Comparison of ENCODE assay signal across 23 cellular contexts in genomic region chr1:71882241-71883036, GRCh38.
A peak's percentile ranks its signal among the peaks of the same experiment; 100 is the strongest.
DNase-seq lines count a peak whose midpoint lies in the region; ATAC-seq and TF ChIP-seq lines count a peak whose summit lies in the region.
"Had no signal": no experiment of that assay in that cellular context is flagged by ENCODE, and none has a peak within 500 bp of the region (broad histone marks: within the 10 kb centered on the region; RNA-seq: fewer than 3 reads in every experiment).

No MANE protein-coding gene starts in this region.

- H3K27ac Mint-ChIP-seq in nephron: peak overlapping the region; percentile 7 to 38 (median 16)
- H3K27ac Mint-ChIP-seq: activated naive CD8-positive, alpha-beta T cell treated with anti-CD3 and anti-CD28 coated beads for 36 hours; activated T-cell treated with anti-CD3 and anti-CD28 coated beads, Interleukin-2, amount 50 U/mL, for 24 hours; CD4-positive, CD25-positive, alpha-beta regulatory T cell had no signal

- BruUV-seq in PC-3 (replicated peaks; lab: Mats Ljungman, UMichigan): no TSS peak

- no peaks in the 10 kb centered on the region for H3K27me3 ChIP-seq in Loucy (ENCODE audit: insufficient read depth, low read length, poor library complexity, severe bottlenecking)
- H3K27me3 ChIP-seq in PC-3 (ENCODE audit: low read length): no peaks in the 10 kb centered on the region
- H3K27me3 ChIP-seq in right cardiac atrium (ENCODE audit: control insufficient read depth, insufficient read depth): no peaks in the 10 kb centered on the region
- H3K27me3 ChIP-seq: hepatocyte, right lobe of liver, tibial artery had no signal

- H4K20me1 ChIP-seq in Loucy (ENCODE audit: insufficient read depth, low read length, poor library complexity, severe bottlenecking) (no peaks in the 10 kb centered on the region), PC-3 (ENCODE audit: low read length) (no peaks in the 10 kb centered on the region)

- H3K4me3 ChIP-seq in Loucy (ENCODE audit: low read length, poor library complexity, severe bottlenecking) (peak overlapping the region; percentile 61), PC-3 (ENCODE audit: low read length) (no peak overlapping the region), right cardiac atrium (ENCODE audit: low read length) (no peak overlapping the region)
- H3K4me3 ChIP-seq: HAP-1, hepatocyte, right lobe of liver, tibial artery had no signal

- CTCF ChIA-PET in PC-3 (lab: Charles Lee): no interaction called here

- peaks cover 12% of the 10 kb centered on the region for H3K4me1 Mint-ChIP-seq in nephron
- H3K4me1 Mint-ChIP-seq: activated naive CD8-positive, alpha-beta T cell treated with anti-CD3 and anti-CD28 coated beads for 36 hours; CD4-positive, CD25-positive, alpha-beta regulatory T cell had no signal

- H3K9me2 ChIP-seq in Loucy (replicated peaks; ENCODE audit: low read depth, low read length) (no peaks in the 10 kb centered on the region), PC-3 (replicated peaks; ENCODE audit: low read length) (no peaks in the 10 kb centered on the region)

- H3K36me3 ChIP-seq in Loucy (ENCODE audit: insufficient read depth, low read length) (no peaks in the 10 kb centered on the region), PC-3 (ENCODE audit: low read depth, low read length) (no peaks in the 10 kb centered on the region)
- H3K36me3 ChIP-seq: HAP-1, right lobe of liver, tibial artery had no signal

- no peaks in the 10 kb centered on the region for H3K9me3 Mint-ChIP-seq in nephron
- H3K9me3 Mint-ChIP-seq: activated naive CD8-positive, alpha-beta T cell treated with anti-CD3 and anti-CD28 coated beads for 36 hours had no signal

- intact Hi-C loops in PC-3 (cut with micrococcal nuclease) (no loop called here), right cardiac atrium (cut with DNase I) (no loop called here)

- H3K9ac ChIP-seq in Loucy (ENCODE audit: low read depth, low read length, poor library complexity, severe bottlenecking) (peak overlapping the region; percentile 80), PC-3 (ENCODE audit: low read length) (no peak overlapping the region)

- H3F3A ChIP-seq in Loucy (ENCODE audit: low read depth) (peaks cover 19% of the 10 kb centered on the region), PC-3 (ENCODE audit: low read length, unreplicated experiment) (no peaks in the 10 kb centered on the region)

- H3K4me1 ChIP-seq in Loucy (ENCODE audit: insufficient read depth, low read length, poor library complexity, severe bottlenecking): peaks cover 76% of the 10 kb centered on the region
- H3K4me1 ChIP-seq in PC-3 (ENCODE audit: insufficient read depth, low read length): no peaks in the 10 kb centered on the region
- no peaks in the 10 kb centered on the region for H3K4me1 ChIP-seq in right cardiac atrium (ENCODE audit: control insufficient read depth, insufficient read depth, low read length)
- H3K4me1 ChIP-seq: HAP-1, right lobe of liver had no signal

- WGBS in right cardiac atrium: 33% methylated on average over 5 of the region's 5 CpGs

- peak; percentile 83 for ATAC-seq in PC-3
- no peak for ATAC-seq in left lobe of liver
- ATAC-seq in right cardiac atrium: no peak
- ATAC-seq: HepG2, right lobe of liver had no signal

- peak overlapping the region; percentile 2; the same call in 1 of the 2 replicates for H2AFZ ChIP-seq in Loucy (ENCODE audit: low read length)
- H2AFZ ChIP-seq in PC-3 (ENCODE audit: low read length): no peak overlapping the region
- H2AFZ ChIP-seq: hepatocyte had no signal

- no peak overlapping the region for H3K27ac ChIP-seq in PC-3 (ENCODE audit: low read length)
- H3K27ac ChIP-seq in right cardiac atrium (ENCODE audit: low read length): no peak overlapping the region
- H3K27ac ChIP-seq: 22Rv1, hepatocyte, right lobe of liver, tibial artery had no signal

- POLR2A ChIA-PET in PC-3 (lab: Charles Lee; ENCODE audit: unreplicated experiment): interaction anchor here (0.7 kb wide), 1 partner anchor 61 kb away, joined by 3 read pairs; no protein-coding TSS in a partner anchor

- H3K9me3 ChIP-seq in Loucy (ENCODE audit: insufficient read depth, low read depth, low read length) (no peaks in the 10 kb centered on the region), PC-3 (ENCODE audit: low read length) (no peaks in the 10 kb centered on the region), right cardiac atrium (ENCODE audit: control insufficient read depth, low read length) (no peaks in the 10 kb centered on the region)
- H3K9me3 ChIP-seq: HAP-1, right lobe of liver, tibial artery had no signal

- no peaks in the 10 kb centered on the region for H3K36me3 Mint-ChIP-seq in nephron (ENCODE audit: low read depth)
- H3K36me3 Mint-ChIP-seq: activated naive CD8-positive, alpha-beta T cell treated with anti-CD3 and anti-CD28 coated beads for 36 hours; CD4-positive, CD25-positive, alpha-beta regulatory T cell had no signal

- H3K79me2 ChIP-seq in Loucy (ENCODE audit: insufficient read depth, low read length): no peaks in the 10 kb centered on the region
- no peaks in the 10 kb centered on the region for H3K79me2 ChIP-seq in PC-3 (ENCODE audit: low read length)
- H3K79me2 ChIP-seq: hepatocyte had no signal

- H3K4me2 ChIP-seq in Loucy (ENCODE audit: low read depth, low read length, poor library complexity, severe bottlenecking) (peak overlapping the region; percentile 83), PC-3 (ENCODE audit: low read length) (no peak overlapping the region)
- H3K4me2 ChIP-seq: hepatocyte had no signal

- TF ChIP-seq CTCF in Loucy (conservative IDR thresholded peaks at IDR 0.05; ENCODE audit: low read length) (no peak), PC-3 (conservative IDR thresholded peaks at IDR 0.05; ENCODE audit: low read depth, low read length) (no peak), nephron (IDR thresholded peaks at IDR 0.05; ENCODE audit: unreplicated experiment in 3 of 3) (no peak)

- H3K4me3 Mint-ChIP-seq in nephron: no peak overlapping the region
- H3K4me3 Mint-ChIP-seq: activated naive CD8-positive, alpha-beta T cell treated with anti-CD3 and anti-CD28 coated beads for 36 hours; activated T-cell treated with anti-CD3 and anti-CD28 coated beads, Interleukin-2, amount 50 U/mL, for 24 hours; CD4-positive, CD25-positive, alpha-beta regulatory T cell had no signal

- DNase-seq in DMS79 treated with DMSO at 0.1 percent for 48 hours (lab: John Stamatoyannopoulos, UW): peak; percentile 15
- no peak for DNase-seq in DMS79 (lab: John Stamatoyannopoulos, UW)
- peak; percentile 10 for DNase-seq in PC-3
- no peak for DNase-seq in left lobe of liver (ENCODE audit: low spot score)
- no peak for DNase-seq in right cardiac atrium
- no peak for DNase-seq in COLO668 (lab: John Stamatoyannopoulos, UW; ENCODE audit: unreplicated experiment)
- DNase-seq: activated naive CD8-positive, alpha-beta T cell treated with anti-CD3 and anti-CD28 coated beads for 36 hours; activated T-cell treated with anti-CD3 and anti-CD28 coated beads, Interleukin-2, amount 50 U/mL, for 24 hours; CD4-positive, CD25-positive, alpha-beta regulatory T cell; kidney glomerular epithelial cell; NCI-H1694; NCI-H526 treated with DMSO at 0.1 percent for 48 hours; occipital lobe; right lobe of liver; Right ventricle myocardium superior; stimulated activated CD4-positive, alpha-beta T cell treated with anti-CD3 and anti-CD28 coated beads, Interleukin-4, amount 100 ng/mL, for 24 hours; tibial artery had no signal

- H3K27me3 Mint-ChIP-seq in nephron (ENCODE audit: low read depth): no peaks in the 10 kb centered on the region
- H3K27me3 Mint-ChIP-seq: activated naive CD8-positive, alpha-beta T cell treated with anti-CD3 and anti-CD28 coated beads for 36 hours; activated T-cell treated with anti-CD3 and anti-CD28 coated beads, Interleukin-2, amount 50 U/mL, for 24 hours; CD4-positive, CD25-positive, alpha-beta regulatory T cell had no signal

Comparison
In these comparisons a context has a peak if more than half of its experiments do, and no peak if none do; other contexts are left out.
1. DNase-seq: peak in DMS79 treated with DMSO at 0.1 percent for 48 hours (single experiment) and PC-3 (single experiment); none in DMS79 (single experiment), left lobe of liver (single experiment), right cardiac atrium (0 of 3) and COLO668 (single experiment).